ENCODE assay signal across 17 cellular contexts in genomic region chr12:27213830-27214787, GRCh38. TPM values are rescaled to one million over a fixed set of nuclear protein-coding genes. Genes with fewer than 3 reads are reported as not detected.
DNase-seq lines count a peak whose midpoint lies in the region; TF ChIP-seq lines count a peak whose summit lies in the region.
"Had no signal": no experiment of that assay in that cellular context is flagged by ENCODE, and none has a peak within 500 bp of the region (broad histone marks: within the 10 kb centered on the region; RNA-seq: fewer than 3 reads in every experiment).

No MANE protein-coding gene starts in this region.

- no peak overlapping the region for H2AFZ ChIP-seq in Karpas-422 (ENCODE audit: low read length)
- H2AFZ ChIP-seq in neural progenitor cell (replicated peaks): peak overlapping the region; percentile 63
- H2AFZ ChIP-seq: GM23248 had no signal

- no peaks in the 10 kb centered on the region for H3K36me3 ChIP-seq in Karpas-422 (ENCODE audit: insufficient read depth, low read length)
- H3K36me3 ChIP-seq in endodermal cell (ENCODE audit: control insufficient read depth, insufficient read depth, low read length): no peaks in the 10 kb centered on the region
- H3K36me3 ChIP-seq in neural progenitor cell: no peaks in the 10 kb centered on the region
- H3K36me3 ChIP-seq: SJCRH30 had no signal

- H4K20me1 ChIP-seq in Karpas-422 (ENCODE audit: insufficient read depth, low read depth, low read length) (no peaks in the 10 kb centered on the region), neural progenitor cell (ENCODE audit: low read depth) (no peaks in the 10 kb centered on the region)

- peak; percentile 43 for DNase-seq in Karpas-422
- DNase-seq in endodermal cell: peak; percentile 67
- no peak for DNase-seq in neural progenitor cell (ENCODE audit: low spot score)
- DNase-seq in NCI-H69 (lab: John Stamatoyannopoulos, UW): no peak
- no peak for DNase-seq in NCI-H2029 treated with DMSO at 0.1 percent for 48 hours (lab: John Stamatoyannopoulos, UW)
- no peak for DNase-seq in activated CD4-positive, CD25-positive, alpha-beta regulatory T cell (lab: John Stamatoyannopoulos, UW)
- DNase-seq in CD14-positive monocyte (ENCODE audit: low spot score): no peak
- DNase-seq: CD4-positive, alpha-beta T cell; COR-L47; DMS79; GM23248; HCEC 1CT; NCI-H1417; NCI-H1694 treated with DMSO at 0.1 percent for 48 hours; NCI-H2107 had no signal

- no peaks in the 10 kb centered on the region for H3K27me3 ChIP-seq in Karpas-422 (ENCODE audit: low read length)
- H3K27me3 ChIP-seq in endodermal cell (ENCODE audit: control insufficient read depth, insufficient read depth, low read length, poor library complexity, severe bottlenecking): no peaks in the 10 kb centered on the region
- H3K27me3 ChIP-seq in neural progenitor cell: no peaks in the 10 kb centered on the region
- H3K27me3 ChIP-seq: SJCRH30 had no signal

- H3K9me2 ChIP-seq in Karpas-422 (replicated peaks; ENCODE audit: insufficient read depth, low read length): no peaks in the 10 kb centered on the region

- no peak overlapping the region for H3K27ac ChIP-seq in Karpas-422 (ENCODE audit: low read length)
- no peak overlapping the region for H3K27ac ChIP-seq in endodermal cell (ENCODE audit: low read depth, low read length)
- H3K27ac ChIP-seq in neural progenitor cell: no peak overlapping the region
- H3K27ac ChIP-seq: GM23248, SJCRH30 had no signal

- H3K36me3 Mint-ChIP-seq in endodermal cell (ENCODE audit: low read depth): no peaks in the 10 kb centered on the region
- H3K36me3 Mint-ChIP-seq in neural progenitor cell: no peaks in the 10 kb centered on the region
- no peaks in the 10 kb centered on the region for H3K36me3 Mint-ChIP-seq in CD14-positive monocyte

- H3K4me1 Mint-ChIP-seq in endodermal cell (no peaks in the 10 kb centered on the region), neural progenitor cell (no peaks in the 10 kb centered on the region), CD14-positive monocyte (peaks cover 2% of the 10 kb centered on the region)

- no peaks in the 10 kb centered on the region for H3K27me3 Mint-ChIP-seq in endodermal cell (ENCODE audit: insufficient read depth)
- H3K27me3 Mint-ChIP-seq in neural progenitor cell (ENCODE audit: insufficient read depth, low read depth): peaks cover 2% of the 10 kb centered on the region
- H3K27me3 Mint-ChIP-seq in CD14-positive monocyte (ENCODE audit: low read depth in 3 of 3): peaks cover 0 to 1% (median 0%) of the 10 kb centered on the region in 3 donors
- H3K27me3 Mint-ChIP-seq: CD4-positive, alpha-beta T cell; IgD-negative memory B cell had no signal

- H3K9ac ChIP-seq in Karpas-422 (ENCODE audit: low read length): no peak overlapping the region
- H3K9ac ChIP-seq in endodermal cell (ENCODE audit: extremely low read depth, low read length, poor library complexity, severe bottlenecking): no peak overlapping the region
- no peak overlapping the region for H3K9ac ChIP-seq in neural progenitor cell
- H3K9ac ChIP-seq: GM23248 had no signal

- peak overlapping the region; percentile 52 for H3K27ac Mint-ChIP-seq in endodermal cell
- no peak overlapping the region for H3K27ac Mint-ChIP-seq in neural progenitor cell
- no peak overlapping the region for H3K27ac Mint-ChIP-seq in CD14-positive monocyte
- H3K27ac Mint-ChIP-seq: CD4-positive, alpha-beta T cell had no signal

- H3K4me3 ChIP-seq in Karpas-422 (ENCODE audit: low read length) (no peak overlapping the region), endodermal cell (ENCODE audit: low read length) (no peak overlapping the region), neural progenitor cell (no peak overlapping the region)
- H3K4me3 ChIP-seq: GM23248, SJCRH30 had no signal

- H3K9me3 ChIP-seq in Karpas-422 (ENCODE audit: low read length) (no peaks in the 10 kb centered on the region), endodermal cell (ENCODE audit: control insufficient read depth, low read length) (peaks cover 7% of the 10 kb centered on the region), neural progenitor cell (ENCODE audit: low read depth) (no peaks in the 10 kb centered on the region)
- H3K9me3 ChIP-seq: SJCRH30 had no signal

- no peaks in the 10 kb centered on the region for H3K4me1 ChIP-seq in Karpas-422 (ENCODE audit: low read length)
- H3K4me1 ChIP-seq in endodermal cell (ENCODE audit: control insufficient read depth, insufficient read depth, low read length): no peaks in the 10 kb centered on the region
- H3K4me1 ChIP-seq in neural progenitor cell: no peaks in the 10 kb centered on the region
- H3K4me1 ChIP-seq: SJCRH30 had no signal

- intact Hi-C loops in CD14-positive monocyte (cut with micrococcal nuclease): no loop called here

- H3K4me2 ChIP-seq in Karpas-422 (ENCODE audit: low read depth, low read length, poor library complexity, severe bottlenecking): no peak overlapping the region
- H3K4me2 ChIP-seq in neural progenitor cell: no peak overlapping the region

- no peaks in the 10 kb centered on the region for H3K79me2 ChIP-seq in Karpas-422 (ENCODE audit: low read length)
- H3K79me2 ChIP-seq in neural progenitor cell (ENCODE audit: low read depth): no peaks in the 10 kb centered on the region

- H3K4me3 Mint-ChIP-seq in endodermal cell (no peak overlapping the region), neural progenitor cell (no peak overlapping the region), CD14-positive monocyte (no peak overlapping the region)
- H3K4me3 Mint-ChIP-seq: CD4-positive, alpha-beta T cell had no signal

- no peak for TF ChIP-seq CTCF in endodermal cell (conservative IDR thresholded peaks at IDR 0.05)
- no peak for TF ChIP-seq CTCF in neural progenitor cell (IDR thresholded peaks at IDR 0.05)
- no peak for TF ChIP-seq CTCF in CD14-positive monocyte (IDR thresholded peaks at IDR 0.05)

- H3F3A ChIP-seq in neural progenitor cell (ENCODE audit: low read depth): no peaks in the 10 kb centered on the region

- 90% methylated on average over 7 to 9 of the region's 9 CpGs for WGBS in endodermal cell (ENCODE audit: insufficient coverage in 1 of 2, insufficient read length in 1 of 2), 2 experiments

- H3K9me3 Mint-ChIP-seq in endodermal cell: peaks cover 13% of the 10 kb centered on the region
- peaks cover 4% of the 10 kb centered on the region for H3K9me3 Mint-ChIP-seq in neural progenitor cell
- peaks cover 2 to 12% (median 7%) of the 10 kb centered on the region in 7 donors for H3K9me3 Mint-ChIP-seq in CD14-positive monocyte

RNA-seq across cellular contexts. Expression of gene STK38L, which starts 30.0 kb away (rescaled TPM):
- 3.4 and 5.1 TPM in 2 replicates for total RNA-seq in Karpas-422 (2014; rRNA removed; shearing (Covaris generic); ENCODE audit: low replicate concordance)
- total RNA-seq in endodermal cell (10 to 100 TPM; 33.2 to 78.3 TPM), neural progenitor cell (ENCODE audit: low replicate concordance) (40.4 and 62.6 TPM in 2 replicates)
- 30.1 TPM for polyA plus RNA-seq in endodermal cell (2013, experiment 1 of 2)
- polyA plus RNA-seq in endodermal cell (2013, experiment 2 of 2): 28.9 TPM
- 10 to 100 TPM; 20.0 to 29.5 TPM for polyA plus RNA-seq in CD14-positive monocyte

Comparison
In these comparisons a context has a peak if more than half of its experiments do, and no peak if none do; other contexts are left out.
1. DNase-seq: peak in Karpas-422 (single experiment) and endodermal cell (single experiment); none in neural progenitor cell (single experiment), NCI-H69 (single experiment), NCI-H2029 treated with DMSO at 0.1 percent for 48 hours (single experiment), activated CD4-positive, CD25-positive, alpha-beta regulatory T cell (0 of 4) and CD14-positive monocyte (single experiment).